8 cellular contexts compared by ENCODE assay signal in genomic region chr1:117368116-117369108, GRCh38. TPM values are rescaled to one million over a fixed set of nuclear protein-coding genes. Genes with fewer than 3 reads are reported as not detected.
DNase-seq lines count a peak whose midpoint lies in the region; ATAC-seq and TF ChIP-seq lines count a peak whose summit lies in the region.

No MANE protein-coding gene starts in this region.

- H3K18ac ChIP-seq in H9 (ENCODE audit: insufficient read length, low read depth, low read length): no peak overlapping the region

- peaks cover 17% of the 10 kb centered on the region for H3K23me2 ChIP-seq in H9 (ENCODE audit: insufficient read length, low read depth, low read length, poor library complexity, severe bottlenecking)

- peaks cover 7% of the 10 kb centered on the region; the same call in 1 of the 2 replicates for H3K4me1 ChIP-seq in H9 (ENCODE audit: insufficient read depth, low read length)
- H3K4me1 ChIP-seq in neutrophil (ENCODE audit: control insufficient read depth in 1 of 2, insufficient read depth in 1 of 2, low read depth in 1 of 2, low read length in 1 of 2): peaks cover 28 to 37% of the 10 kb centered on the region in 2 experiments

- H2AK5ac ChIP-seq in H9 (ENCODE audit: insufficient read length, low read length): no peak overlapping the region

- TF ChIP-seq CTCF in H9 (conservative IDR thresholded peaks at IDR 0.05) (no peak), neutrophil (IDR thresholded peaks at IDR 0.05) (no peak)

- H3K9me3 ChIP-seq in H9 (ENCODE audit: control insufficient read depth, low read depth, low read length) (no peaks in the 10 kb centered on the region), neutrophil (no peaks in the 10 kb centered on the region)

- DNase-seq in NCI-H1694 treated with DMSO at 0.1 percent for 48 hours (lab: John Stamatoyannopoulos, UW): peak; percentile 14
- DNase-seq in NCI-H1694 (lab: John Stamatoyannopoulos, UW): no peak
- no peak for DNase-seq in H9
- peak; percentile 40 to 51 for DNase-seq in erythroblast (lab: John Stamatoyannopoulos, UW)
- no peak for DNase-seq in SIG-M5 treated with dmso at 0.1 percent for 504 hours (lab: John Stamatoyannopoulos, UW; ENCODE audit: unreplicated experiment)

- no peaks in the 10 kb centered on the region; a peak in 3 of 7 replicates for H3K36me3 Mint-ChIP-seq in H9 (ENCODE audit: insufficient read depth in 1 of 3, low read depth in 3 of 3)

- H2BK20ac ChIP-seq in H9 (ENCODE audit: low read depth, low read length, poor library complexity, severe bottlenecking): no peak overlapping the region

- H3K27ac ChIP-seq in H9 (ENCODE audit: insufficient read length, low read depth, low read length): no peak overlapping the region
- no peak overlapping the region for H3K27ac ChIP-seq in neutrophil

- H2BK5ac ChIP-seq in H9 (ENCODE audit: insufficient read length, low read length): no peak overlapping the region

- H3T11ph ChIP-seq in H9 (ENCODE audit: low read length): no peak overlapping the region

- peak overlapping the region; percentile 92 for H3K4me2 ChIP-seq in H9 (ENCODE audit: insufficient read depth, insufficient read length, low read length)

- peaks cover 4% of the 10 kb centered on the region; the same call in 1 of the 2 replicates for H3K79me2 ChIP-seq in H9 (ENCODE audit: insufficient read depth, low read length)

- no peaks in the 10 kb centered on the region for H3K79me1 ChIP-seq in H9 (ENCODE audit: insufficient read depth, low read depth, low read length, poor library complexity, severe bottlenecking)

- no CpG with 5 or more reads among the region's 19 CpGs for WGBS in H9 (ENCODE audit: extremely low coverage, insufficient read length, low lambda C conversion rate)

- H3K4ac ChIP-seq in H9 (ENCODE audit: low read depth, low read length): no peak overlapping the region

- H3K56ac ChIP-seq in H9 (ENCODE audit: insufficient read length, low read depth, low read length): no peak overlapping the region

- H4K8ac ChIP-seq in H9 (replicated peaks; ENCODE audit: insufficient read length, low read depth, low read length): no peak overlapping the region

- H4K20me1 ChIP-seq in H9 (ENCODE audit: control insufficient read depth, insufficient read depth, insufficient read length): no peaks in the 10 kb centered on the region

- H3K14ac ChIP-seq in H9 (ENCODE audit: insufficient read depth, low read length): no peak overlapping the region

- H4K5ac ChIP-seq in H9 (ENCODE audit: insufficient read length, low read depth, low read length): no peak overlapping the region

- ATAC-seq in SK-N-SH treated with all-trans-retinoic acid at 6 μM for 48 hours: peak; percentile 4; the same call in 2 of the 3 replicates
- no peak for ATAC-seq in HG03520 (IDR thresholded peaks at IDR 0.05; ENCODE audit: unreplicated experiment)

- H2AFZ ChIP-seq in H9 (ENCODE audit: low read length): no peak overlapping the region

- H3K4me1 Mint-ChIP-seq in H9: peaks cover 47 to 50% of the 10 kb centered on the region in 2 experiments

- no peak overlapping the region for H3K23ac ChIP-seq in H9 (ENCODE audit: insufficient read length, low read depth, low read length)

- H3K9me3 Mint-ChIP-seq in H9: no peaks in the 10 kb centered on the region

- no peaks in the 10 kb centered on the region for H3K36me3 ChIP-seq in neutrophil

- peak overlapping the region; percentile 86 to 87 for H3K4me3 Mint-ChIP-seq in H9

- no peak overlapping the region for H3K9ac ChIP-seq in H9 (ENCODE audit: extremely low read depth, insufficient read length, low read length)

- peak overlapping the region; percentile 85 to 90 for H3K4me3 ChIP-seq in neutrophil (ENCODE audit: low read depth in 1 of 2, low read length in 1 of 2)

- no peak overlapping the region for H2BK120ac ChIP-seq in H9 (ENCODE audit: low read depth, low read length, poor library complexity, severe bottlenecking)

- no peak for TF ChIP-seq POLR2A in erythroblast (IDR thresholded peaks at IDR 0.05; ENCODE audit: low read length)

- H3K27me3 ChIP-seq in H9 (ENCODE audit: insufficient read depth, low read length) (no peaks in the 10 kb centered on the region; the same call in 1 of the 2 replicates), neutrophil (no peaks in the 10 kb centered on the region)

- H2BK15ac ChIP-seq in H9 (ENCODE audit: low read depth, low read length): no peak overlapping the region

- peaks cover 7% of the 10 kb centered on the region for H3K27me3 Mint-ChIP-seq in H9 (ENCODE audit: low read depth)

- no peak overlapping the region for H4K91ac ChIP-seq in H9 (ENCODE audit: insufficient read length, low read depth, low read length)

- no peak overlapping the region for H2BK12ac ChIP-seq in H9 (ENCODE audit: insufficient read length, low read depth, low read length)

- no peak overlapping the region for H3K27ac Mint-ChIP-seq in H9

TF ChIP-seq in SK-N-SH treated with all-trans-retinoic acid at 6 μM for 48 hours, 23 proteins besides CTCF, POLR2A, EP300 and RAD21:
- TF ChIP-seq BACH2 (CRISPR knock-in tag; IDR thresholded peaks at IDR 0.05; ENCODE audit: borderline replicate concordance): no peak
- TF ChIP-seq ZNF70 (CRISPR knock-in tag; IDR thresholded peaks at IDR 0.05): no peak
- TF ChIP-seq TSHZ2 (CRISPR knock-in tag; IDR thresholded peaks at IDR 0.05): no peak
- no peak for TF ChIP-seq ZC3H10 (CRISPR knock-in tag; IDR thresholded peaks at IDR 0.05)
- no peak for TF ChIP-seq CSDC2 (CRISPR knock-in tag; IDR thresholded peaks at IDR 0.05)
- TF ChIP-seq SNAI2 (CRISPR knock-in tag; IDR thresholded peaks at IDR 0.05): no peak
- no peak for TF ChIP-seq ISL1 (CRISPR knock-in tag; IDR thresholded peaks at IDR 0.05)
- TF ChIP-seq ZFP3 (CRISPR knock-in tag; IDR thresholded peaks at IDR 0.05): no peak
- TF ChIP-seq GLIS3 (CRISPR knock-in tag; IDR thresholded peaks at IDR 0.05): no peak
- TF ChIP-seq ESRRG (CRISPR knock-in tag; IDR thresholded peaks at IDR 0.05): no peak
- no peak for TF ChIP-seq CSRNP3 (CRISPR knock-in tag; IDR thresholded peaks at IDR 0.05)
- TF ChIP-seq PPARA (CRISPR knock-in tag; IDR thresholded peaks at IDR 0.05; ENCODE audit: borderline replicate concordance): no peak

RNA-seq across cellular contexts. Expression of gene MAN1A2, which starts 1.2 kb away (rescaled TPM):
- total RNA-seq in H9 (2021): 24.0 and 25.4 TPM in 2 replicates

Comparison
In these comparisons a context has a peak if more than half of its experiments do, and no peak if none do; other contexts are left out.
1. DNase-seq: peak in NCI-H1694 treated with DMSO at 0.1 percent for 48 hours (single experiment) and erythroblast (2 of 2); none in NCI-H1694 (single experiment), H9 (single experiment) and SIG-M5 treated with dmso at 0.1 percent for 504 hours (single experiment).